ENCODE assay signal across 10 cellular contexts in the genomic region with DNA sequence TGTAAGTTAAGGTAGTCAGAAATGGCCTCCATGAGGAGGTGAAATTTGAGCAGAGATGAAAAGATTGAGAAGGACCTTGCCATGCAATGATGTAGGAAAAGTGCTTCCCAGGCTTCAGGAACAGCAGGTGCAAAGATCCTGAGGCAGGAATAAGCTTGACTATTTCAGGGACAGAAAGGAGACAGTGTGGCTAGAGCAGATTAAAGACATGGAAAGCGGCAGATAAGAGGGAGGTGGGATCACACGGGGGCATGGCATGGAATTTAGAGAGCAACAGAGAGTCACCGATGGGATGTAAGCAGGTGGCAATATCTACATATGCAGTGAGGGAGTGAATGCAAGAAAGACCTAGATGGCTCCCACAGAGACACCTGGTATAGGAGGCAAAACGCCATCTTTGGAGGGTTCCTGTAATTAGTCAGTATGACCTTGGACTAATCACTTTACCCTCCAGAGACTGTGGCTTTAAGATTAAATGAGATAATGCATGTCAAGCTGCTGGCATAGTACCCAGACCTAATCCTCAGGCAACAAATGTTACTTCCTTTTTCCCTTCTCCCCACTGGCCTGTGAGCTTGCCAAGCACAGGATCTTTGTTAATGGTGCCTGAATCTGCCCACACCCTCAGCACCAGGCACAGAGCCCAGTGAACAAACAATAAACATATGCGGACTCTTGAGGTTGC. TPM values are rescaled to one million over a fixed set of nuclear protein-coding genes. Genes with fewer than 3 reads are reported as not detected.
A peak's percentile ranks its signal among the peaks of the same experiment; 100 is the strongest.
DNase-seq lines count a peak whose midpoint lies in the region; ATAC-seq and TF ChIP-seq lines count a peak whose summit lies in the region.
"Had no signal": no experiment of that assay in that cellular context is flagged by ENCODE, and none has a peak within 500 bp of the region (broad histone marks: within the 10 kb centered on the region; RNA-seq: fewer than 3 reads in every experiment).

No MANE protein-coding gene starts in this region.

- no peak overlapping the region for H3K4me3 ChIP-seq in skeletal muscle cell (ENCODE audit: low read depth, low read length)

- in situ Hi-C loops in GM13976 (cut with MboI; ENCODE audit: low sequenced_read_pairs, unreplicated experiment) = no loop called here

- ATAC-seq in esophagus mucosa (peak; percentile 84), HG03196 (IDR thresholded peaks at IDR 0.05; ENCODE audit: unreplicated experiment) (no peak)

- DNase-seq in GM04503 (ENCODE audit: low read depth) = peak; percentile 84
- peak; percentile 59 for DNase-seq in NCI-H82 treated with DMSO at 0.1 percent for 48 hours (lab: John Stamatoyannopoulos, UW; ENCODE audit: unreplicated experiment)
- DNase-seq in skeletal muscle cell (ENCODE audit: low read depth) = peak; percentile 41
- DNase-seq in NCI-H2227 treated with DMSO at 0.1 percent for 48 hours (lab: John Stamatoyannopoulos, UW) = no peak
- no peak for DNase-seq in activated CD4-positive, alpha-beta T cell treated with anti-CD3 and anti-CD28 coated beads, Interleukin-2, amount 50 U/mL, for 4 hours
- DNase-seq in GM13976 (ENCODE audit: low spot score) = no peak
- DNase-seq: activated T-cell treated with anti-CD3 and anti-CD28 coated beads for 4 hours; stimulated activated CD4-positive, alpha-beta T cell treated with anti-CD3 and anti-CD28 coated beads, Interleukin-12 subunit alpha, Interleukin-12 subunit beta, amount 100 ng/mL, for 4 hours had no signal

- TF ChIP-seq CTCF in GM13976 (IDR thresholded peaks at IDR 0.05; ENCODE audit: borderline replicate concordance, control extremely low read depth, extremely low read depth, insufficient read depth, missing control alignments) = no peak

RNA-seq across cellular contexts. Expression of gene ACER3, which starts 24.6 kb away (rescaled TPM):
- 26.0 TPM for total RNA-seq in esophagus mucosa

RNA-seq across cellular contexts. Expression of gene TSKU, which starts 52.9 kb away (rescaled TPM):
- total RNA-seq in esophagus mucosa = 50.7 TPM

Comparison
In these comparisons a context has a peak if more than half of its experiments do, and no peak if none do; other contexts are left out.
1. DNase-seq: peak in GM04503 (single experiment), NCI-H82 treated with DMSO at 0.1 percent for 48 hours (single experiment) and skeletal muscle cell (single experiment); none in NCI-H2227 treated with DMSO at 0.1 percent for 48 hours (single experiment), activated CD4-positive, alpha-beta T cell treated with anti-CD3 and anti-CD28 coated beads, Interleukin-2, amount 50 U/mL, for 4 hours (0 of 2) and GM13976 (single experiment).